8 cellular contexts compared by ENCODE assay signal in the genomic region with DNA sequence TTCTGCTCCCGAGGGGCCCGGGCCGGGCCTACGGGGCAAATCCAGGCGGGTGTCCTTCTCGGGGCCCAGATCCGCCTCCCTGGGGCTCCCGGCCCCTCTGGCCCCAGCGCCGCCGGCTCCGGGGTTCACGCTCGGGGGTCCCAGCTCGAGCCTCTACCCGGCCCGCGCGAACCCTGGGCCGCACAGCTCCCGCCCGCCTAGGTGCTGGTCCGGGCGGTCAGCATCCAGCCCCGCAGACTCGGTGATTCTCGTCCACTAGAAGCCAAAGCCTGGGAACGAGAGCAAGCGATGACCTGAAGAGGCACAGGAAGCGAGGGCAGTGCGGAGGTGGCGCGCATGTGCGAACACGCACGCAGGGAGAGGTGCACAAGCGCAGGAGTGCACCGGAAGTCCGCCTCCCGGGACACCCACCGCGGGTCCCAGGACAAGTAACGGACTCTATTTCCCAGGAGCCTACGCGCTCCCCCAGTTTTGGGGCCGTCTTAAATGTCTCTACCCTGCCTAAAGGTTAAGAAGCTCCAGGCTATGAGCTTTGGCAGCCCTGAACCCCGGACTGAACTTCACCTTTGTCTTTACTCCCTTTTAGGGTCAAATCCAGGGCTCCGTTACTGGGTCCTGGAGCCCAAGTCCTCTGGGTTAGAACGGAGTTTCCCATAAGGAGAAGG. TPM values are rescaled to one million over a fixed set of nuclear protein-coding genes. Genes with fewer than 3 reads are reported as not detected.
DNase-seq lines count a peak whose midpoint lies in the region; ATAC-seq and TF ChIP-seq lines count a peak whose summit lies in the region.
"Not testable (repeated sequence)": the region's sequence is repeated elsewhere in the genome, so short reads cannot be mapped to it uniquely, and the experiment has no call there.

POM121C (minus strand) TSS at position 321 of the 665 bp plus-strand sequence. CDS start 44,803 bp downstream, outside the sequence.

- CTCF ChIA-PET in activated naive CD4-positive, alpha-beta T cell treated with anti-CD3 and anti-CD28 coated beads, Interleukin-2, amount 10 ng/mL, durations not matched to agents 7 days and 5 days (lab: Charles Lee): not testable (repeated sequence)

- H3K27me3 Mint-ChIP-seq in activated naive CD4-positive, alpha-beta T cell treated with anti-CD3 and anti-CD28 coated beads, Interleukin-2, amount 10 ng/mL, durations not matched to agents 7 days and 5 days: not testable (repeated sequence)

- TF ChIP-seq POLR2A in NB4 (IDR thresholded peaks at IDR 0.05; ENCODE audit: extremely low read depth, insufficient read length): peak; percentile 53

- H3K4me3 ChIP-seq in GM06990 (replicated peaks; ENCODE audit: low read depth, low read length) (peak within 1 kb of the TSS; percentile 79), NB4 (ENCODE audit: low read depth, low read length) (peak within 1 kb of the TSS; percentile 78), SK-N-MC (peak within 1 kb of the TSS; percentile 88)

- ATAC-seq in HG02571 (IDR thresholded peaks at IDR 0.05; ENCODE audit: unreplicated experiment) (peak; percentile 99), omental fat pad (ENCODE audit: low FRiP score) (peak; percentile 100)

- H3K27ac Mint-ChIP-seq in activated naive CD4-positive, alpha-beta T cell treated with anti-CD3 and anti-CD28 coated beads, Interleukin-2, amount 10 ng/mL, durations not matched to agents 7 days and 5 days: peak within 1 kb of the TSS; percentile 84

- not testable (repeated sequence) for H3K9me3 ChIP-seq in SK-N-MC (ENCODE audit: low read depth, low read length)

- not testable (repeated sequence) for H3K27me3 ChIP-seq in GM06990 (replicated peaks; ENCODE audit: control insufficient read depth, insufficient read depth, low read length)

- H3K4me1 Mint-ChIP-seq in activated naive CD4-positive, alpha-beta T cell treated with anti-CD3 and anti-CD28 coated beads, Interleukin-2, amount 10 ng/mL, durations not matched to agents 7 days and 5 days: peaks cover 15% of the 10 kb centered on the region

- H3K36me3 Mint-ChIP-seq in activated naive CD4-positive, alpha-beta T cell treated with anti-CD3 and anti-CD28 coated beads, Interleukin-2, amount 10 ng/mL, durations not matched to agents 7 days and 5 days: peaks cover 12% of the 10 kb centered on the region

- not testable (repeated sequence) for H3K27ac ChIP-seq in SK-N-MC; temporal lobe (ENCODE audit: low read depth, low read length)

- peak within 1 kb of the TSS; percentile 90 for H3K9ac ChIP-seq in SK-N-MC (ENCODE audit: insufficient read length)

- not testable (repeated sequence) for H3K9me3 Mint-ChIP-seq in activated naive CD4-positive, alpha-beta T cell treated with anti-CD3 and anti-CD28 coated beads, Interleukin-2, amount 10 ng/mL, durations not matched to agents 7 days and 5 days

- H3K36me3 ChIP-seq in GM06990 (ENCODE audit: control insufficient read depth, insufficient read depth, low read length); SK-N-MC (ENCODE audit: insufficient read depth, low read length): not testable (repeated sequence)

- H3K4me3 Mint-ChIP-seq in activated naive CD4-positive, alpha-beta T cell treated with anti-CD3 and anti-CD28 coated beads, Interleukin-2, amount 10 ng/mL, durations not matched to agents 7 days and 5 days: peak within 1 kb of the TSS; percentile 92

- peak; percentile 88 for DNase-seq in GM06990 (ENCODE audit: extremely low read depth, insufficient read length)
- peak; percentile 99 for DNase-seq in NB4 (ENCODE audit: low read depth)
- peak; percentile 28 for DNase-seq in SK-N-MC (ENCODE audit: low read depth, low spot score)
- DNase-seq in activated naive CD4-positive, alpha-beta T cell treated with anti-CD3 and anti-CD28 coated beads, Interleukin-2, amount 10 ng/mL, durations not matched to agents 7 days and 5 days: peak; percentile 93
- DNase-seq in globus pallidus (ENCODE audit: low spot score): peak; percentile 78
- peak; percentile 58 for DNase-seq in omental fat pad (ENCODE audit: low spot score)

- TF ChIP-seq CTCF in GM06990 (IDR thresholded peaks at IDR 0.05; ENCODE audit: insufficient read depth, low read length, poor library complexity, severe bottlenecking); NB4 (IDR thresholded peaks at IDR 0.05; ENCODE audit: low read depth, low read length); omental fat pad (IDR thresholded peaks at IDR 0.05): not testable (repeated sequence)

RNA-seq across cellular contexts. Expression of gene POM121C, which starts in this region (rescaled TPM):
- total RNA-seq in omental fat pad (10 to 100 TPM; 15.0 to 35.1 (median 18.0) TPM), temporal lobe (12.5 TPM)

Comparison
In these comparisons a context has a peak if more than half of its experiments do, and no peak if none do; other contexts are left out.
1. DNase-seq: peak in every context shown above with its lines; median percentile 99 in NB4; 93 in activated naive CD4-positive, alpha-beta T cell treated with anti-CD3 and anti-CD28 coated beads, Interleukin-2, amount 10 ng/mL, durations not matched to agents 7 days and 5 days; 88 in GM06990; 78 in globus pallidus; 58 in omental fat pad; 28 in SK-N-MC.